In genomic region chr13:23289917-23290357, GRCh38 we compare ENCODE assay signal across 11 cellular contexts.
DNase-seq lines count a peak whose midpoint lies in the region; TF ChIP-seq lines count a peak whose summit lies in the region.
"Had no signal": no experiment of that assay in that cellular context is flagged by ENCODE, and none has a peak within 500 bp of the region (broad histone marks: within the 10 kb centered on the region; RNA-seq: fewer than 3 reads in every experiment).

No MANE protein-coding gene starts in this region.

- 33% methylated on average over 5 of the region's 5 CpGs for WGBS in suprapubic skin

- TF ChIP-seq CTCF in HFFc6 (IDR thresholded peaks at IDR 0.05) (no peak), fibroblast of villous mesenchyme (IDR thresholded peaks at IDR 0.05; ENCODE audit: insufficient read depth, low read depth, low read length) (no peak), retinal pigment epithelial cell (conservative IDR thresholded peaks at IDR 0.05; ENCODE audit: low read depth, low read length) (no peak), suprapubic skin (IDR thresholded peaks at IDR 0.05) (no peak), neural progenitor cell (IDR thresholded peaks at IDR 0.05) (no peak)

- peak; percentile 25 for DNase-seq in HFFc6
- peak; percentile 24 for DNase-seq in RPMI7951 (ENCODE audit: low read depth)
- DNase-seq in fibroblast of villous mesenchyme (ENCODE audit: low read depth), result peak; percentile 23
- DNase-seq in retinal pigment epithelial cell (ENCODE audit: low read depth), result peak; percentile 7
- DNase-seq in H7, result no peak
- DNase-seq in suprapubic skin (ENCODE audit: low spot score in 2 of 2), result no peak
- no peak for DNase-seq in neural progenitor cell (ENCODE audit: low spot score)
- DNase-seq: activated CD8-positive, alpha-beta memory T cell treated with anti-CD3 and anti-CD28 coated beads, Interleukin-2, amount 50 U/mL, for 4 hours; NCI-H2171 treated with DMSO at 0.1 percent for 48 hours; T-helper 1 cell had no signal

- no peak overlapping the region for H3K27ac Mint-ChIP-seq in HFFc6
- H3K27ac Mint-ChIP-seq in neural progenitor cell, result no peak overlapping the region

- H3K27ac ChIP-seq in suprapubic skin (no peak overlapping the region), neural progenitor cell (no peak overlapping the region)
- H3K27ac ChIP-seq: HL-60 had no signal

- H3K4me1 Mint-ChIP-seq in HFFc6 (ENCODE audit: low read depth), result peaks cover 8% of the 10 kb centered on the region
- no peaks in the 10 kb centered on the region for H3K4me1 Mint-ChIP-seq in neural progenitor cell

- H3K79me2 ChIP-seq in neural progenitor cell (ENCODE audit: low read depth), result no peaks in the 10 kb centered on the region

- no peak overlapping the region for H3K4me2 ChIP-seq in neural progenitor cell

- H3K9me3 Mint-ChIP-seq in HFFc6, result no peaks in the 10 kb centered on the region
- H3K9me3 Mint-ChIP-seq in neural progenitor cell, result no peaks in the 10 kb centered on the region

- H3K27me3 ChIP-seq in H7 (ENCODE audit: control insufficient read depth, insufficient read depth, low read length) (no peaks in the 10 kb centered on the region), suprapubic skin (no peaks in the 10 kb centered on the region), neural progenitor cell (no peaks in the 10 kb centered on the region)

- no peak for TF ChIP-seq EP300 in suprapubic skin (IDR thresholded peaks at IDR 0.05)

- no peak for TF ChIP-seq POLR2A in suprapubic skin (IDR thresholded peaks at IDR 0.05)

- H3K36me3 Mint-ChIP-seq in HFFc6 (ENCODE audit: low read depth) (no peaks in the 10 kb centered on the region), neural progenitor cell (no peaks in the 10 kb centered on the region)

- H3K36me3 ChIP-seq in H7 (replicated peaks; ENCODE audit: control insufficient read depth, insufficient read depth, low read length), result no peaks in the 10 kb centered on the region
- H3K36me3 ChIP-seq in suprapubic skin, result no peaks in the 10 kb centered on the region
- H3K36me3 ChIP-seq in neural progenitor cell, result no peaks in the 10 kb centered on the region

- H3F3A ChIP-seq in neural progenitor cell (ENCODE audit: low read depth), result no peaks in the 10 kb centered on the region

- H3K27me3 Mint-ChIP-seq in HFFc6 (ENCODE audit: insufficient read depth), result no peaks in the 10 kb centered on the region; the same call in 1 of the 2 replicates
- no peaks in the 10 kb centered on the region for H3K27me3 Mint-ChIP-seq in neural progenitor cell (ENCODE audit: insufficient read depth, low read depth)

- no peaks in the 10 kb centered on the region for H4K20me1 ChIP-seq in neural progenitor cell (ENCODE audit: low read depth)

- H3K4me3 Mint-ChIP-seq in HFFc6 (no peak overlapping the region), neural progenitor cell (no peak overlapping the region)

- peaks cover 4% of the 10 kb centered on the region for H3K9me3 ChIP-seq in suprapubic skin
- H3K9me3 ChIP-seq in neural progenitor cell (ENCODE audit: low read depth), result no peaks in the 10 kb centered on the region

- H3K9ac ChIP-seq in neural progenitor cell, result no peak overlapping the region

- H3K4me3 ChIP-seq in fibroblast of villous mesenchyme (ENCODE audit: low read depth, low read length) (no peak overlapping the region), retinal pigment epithelial cell (ENCODE audit: low read length) (no peak overlapping the region), H7 (ENCODE audit: insufficient read depth, low read depth, low read length) (no peak overlapping the region), suprapubic skin (no peak overlapping the region), neural progenitor cell (no peak overlapping the region)

- no peak overlapping the region for H2AFZ ChIP-seq in neural progenitor cell (replicated peaks)

- H3K4me1 ChIP-seq in suprapubic skin, result peaks cover 12% of the 10 kb centered on the region
- peaks cover 6% of the 10 kb centered on the region for H3K4me1 ChIP-seq in neural progenitor cell

Comparison
In these comparisons a context has a peak if more than half of its experiments do, and no peak if none do; other contexts are left out.
1. DNase-seq: peak in HFFc6 (single experiment), RPMI7951 (single experiment), fibroblast of villous mesenchyme (single experiment) and retinal pigment epithelial cell (single experiment); none in H7 (single experiment), suprapubic skin (0 of 2) and neural progenitor cell (single experiment).